Comparison of ENCODE assay signal across 27 cellular contexts in genomic region chr2:128134573-128134972, GRCh38.
"Had no signal": no experiment of that assay in that cellular context is flagged by ENCODE, and none has a peak within 500 bp of the region (broad histone marks: within the 10 kb centered on the region; RNA-seq: fewer than 3 reads in every experiment).

No MANE protein-coding gene starts in this region.

- DNase-seq: activated B cell treated with CpG ODN at 0.5 μM for 24 hours; activated CD4-positive, alpha-beta T cell treated with anti-CD3 and anti-CD28 coated beads, Interleukin-2, amount 50 U/mL, for 4 hours; activated CD8-positive, alpha-beta memory T cell treated with anti-CD3 and anti-CD28 coated beads, Interleukin-2, amount 50 U/mL, for 4 hours; activated gamma-delta T cell treated with Interleukin-2 at 50 U/mL for 16 hours; adrenal gland; dermis blood vessel endothelial cell; effector CD4-positive, alpha-beta T cell; esophagus squamous epithelium; islet precursor cell; left cardiac atrium; mammary epithelial cell; naive B cell; nucleus accumbens; pancreas; stimulated activated CD4-positive, alpha-beta T cell treated with anti-CD3 and anti-CD28 coated beads, Interleukin-1b, Interleukin-23, amount 100 ng/mL, for 48 hours; stimulated activated CD4-positive, alpha-beta T cell treated with anti-CD3 and anti-CD28 coated beads, Interleukin-4, amount 100 ng/mL, for 4 hours; stimulated activated CD8-positive, alpha-beta memory T cell treated with anti-CD3 and anti-CD28 coated beads, Interleukin-4, amount 100 ng/mL, for 48 hours; stimulated activated naive B cell treated with anti-CD40 and anti-IgM and Interleukin-4, amounts not matched to agents 10 μg/mL and 1 μg/mL and 100 μg/mL, for 72 hours; T-helper 1 cell had no signal

- H3K4me3 Mint-ChIP-seq: activated B cell treated with CpG ODN at 0.5 μM for 24 hours; activated naive CD4-positive, alpha-beta T cell treated with anti-CD3 and anti-CD28 coated beads, Interleukin-2, amount 50 U/mL, for 24 hours; central memory CD8-positive, alpha-beta T cell; naive B cell; stimulated activated naive B cell treated with anti-CD40 and anti-IgM and Interleukin-4, amounts not matched to agents 10 μg/mL and 1 μg/mL and 100 μg/mL, for 72 hours; T-helper 2 cell treated with Interferon-gamma antibody and Interleukin-4, amounts not matched to agents 5 μg/mL and 100 μg/mL, for 36 hours had no signal

- H3K27me3 Mint-ChIP-seq: activated B cell treated with CpG ODN at 0.5 μM for 24 hours; activated naive CD4-positive, alpha-beta T cell treated with anti-CD3 and anti-CD28 coated beads, Interleukin-2, amount 50 U/mL, for 24 hours; central memory CD8-positive, alpha-beta T cell; naive B cell; stimulated activated naive B cell treated with anti-CD40 and anti-IgM and Interleukin-4, amounts not matched to agents 10 μg/mL and 1 μg/mL and 100 μg/mL, for 72 hours had no signal

- ATAC-seq: left cardiac atrium; pancreas; stimulated activated naive B cell treated with anti-CD40 and anti-IgM and Interleukin-4, amounts not matched to agents 10 μg/mL and 1 μg/mL and 100 μg/mL, for 72 hours had no signal

- H3K27ac Mint-ChIP-seq: activated B cell treated with CpG ODN at 0.5 μM for 24 hours; activated naive CD4-positive, alpha-beta T cell treated with anti-CD3 and anti-CD28 coated beads, Interleukin-2, amount 50 U/mL, for 24 hours; stimulated activated naive B cell treated with anti-CD40 and anti-IgM and Interleukin-4, amounts not matched to agents 10 μg/mL and 1 μg/mL and 100 μg/mL, for 72 hours; T-helper 2 cell treated with Interferon-gamma antibody and Interleukin-4, amounts not matched to agents 5 μg/mL and 100 μg/mL, for 36 hours had no signal

- H3K4me3 ChIP-seq: adrenal gland, ascending aorta, esophagus squamous epithelium, pancreas, prostate gland, right atrium auricular region, smooth muscle cell, tibial nerve had no signal

- H3K4me1 Mint-ChIP-seq: activated B cell treated with CpG ODN at 0.5 μM for 24 hours; activated naive CD4-positive, alpha-beta T cell treated with anti-CD3 and anti-CD28 coated beads, Interleukin-2, amount 50 U/mL, for 24 hours; stimulated activated naive B cell treated with anti-CD40 and anti-IgM and Interleukin-4, amounts not matched to agents 10 μg/mL and 1 μg/mL and 100 μg/mL, for 72 hours had no signal

- H3K9me3 Mint-ChIP-seq: activated B cell treated with CpG ODN at 0.5 μM for 24 hours; activated naive CD4-positive, alpha-beta T cell treated with anti-CD3 and anti-CD28 coated beads, Interleukin-2, amount 50 U/mL, for 24 hours; central memory CD8-positive, alpha-beta T cell; naive B cell; stimulated activated naive B cell treated with anti-CD40 and anti-IgM and Interleukin-4, amounts not matched to agents 10 μg/mL and 1 μg/mL and 100 μg/mL, for 72 hours; T-helper 2 cell treated with Interferon-gamma antibody and Interleukin-4, amounts not matched to agents 5 μg/mL and 100 μg/mL, for 36 hours had no signal
